ENCODE assay signal across 9 cellular contexts in genomic region chr12:64039285-64039871, GRCh38.
DNase-seq lines count a peak whose midpoint lies in the region; ATAC-seq, FAIRE-seq and TF ChIP-seq lines count a peak whose summit lies in the region.
"Had no signal": no experiment of that assay in that cellular context is flagged by ENCODE, and none has a peak within 500 bp of the region (broad histone marks: within the 10 kb centered on the region; RNA-seq: fewer than 3 reads in every experiment).

No MANE protein-coding gene starts in this region.

- ATAC-seq in SK-N-SH treated with all-trans-retinoic acid at 6 μM for 48 hours = peak; percentile 58
- ATAC-seq in heart right ventricle = peak in 7 of 8 donors; percentile 61 to 82 (median 76)
- ATAC-seq in GM19328 (IDR thresholded peaks at IDR 0.05; ENCODE audit: unreplicated experiment) = no peak
- ATAC-seq in HG02938 (IDR thresholded peaks at IDR 0.05; ENCODE audit: unreplicated experiment) = no peak

- H3K4me1 ChIP-seq in heart right ventricle (peaks cover 0 to 23% (median 11%) of the 10 kb centered on the region in 9 donors), small intestine (ENCODE audit: control insufficient read depth in 2 of 2, insufficient read depth in 1 of 2, low read depth in 1 of 2, low read length in 1 of 2) (peaks cover 0 to 3% of the 10 kb centered on the region in 2 donors)

- H3K27me3 Mint-ChIP-seq in activated CD4-positive, alpha-beta memory T cell treated with anti-CD3 and anti-CD28 coated beads for 36 hours = peaks cover 1% of the 10 kb centered on the region

- no peaks in the 10 kb centered on the region for H3K36me3 Mint-ChIP-seq in activated CD4-positive, alpha-beta memory T cell treated with anti-CD3 and anti-CD28 coated beads for 36 hours

- intact Hi-C loops in heart right ventricle (cut with DNase I) = no loop called here
- intact Hi-C loops in activated CD4-positive, alpha-beta memory T cell treated with anti-CD3 and anti-CD28 coated beads for 36 hours (cut with micrococcal nuclease) = no loop called here

- no peak for TF ChIP-seq CTCF in heart right ventricle (IDR thresholded peaks at IDR 0.05)

- H3K9me3 ChIP-seq in heart right ventricle (peaks cover 0 to 10% (median 0%) of the 10 kb centered on the region in 11 donors), small intestine (ENCODE audit: control insufficient read depth, low read depth) (no peaks in the 10 kb centered on the region)

- H3K9me3 Mint-ChIP-seq in activated CD4-positive, alpha-beta memory T cell treated with anti-CD3 and anti-CD28 coated beads for 36 hours = no peaks in the 10 kb centered on the region

- no peak for FAIRE-seq in small intestine (lab: Jason Lieb, UNC)
- FAIRE-seq: GM12892 had no signal

- 17 to 25% methylated on average over 7 of the region's 7 CpGs for WGBS in heart right ventricle, 2 donors
- WGBS in small intestine, 3 donors = 15 to 32% (median 23%) methylated on average over 7 of the region's 7 CpGs

- DNase-seq in LHCN-M2 (ENCODE audit: low read depth) = peak; percentile 48
- DNase-seq in heart right ventricle = peak in 1 of 2 donors; percentile 11
- DNase-seq in small intestine = peak; percentile 66
- DNase-seq in activated CD4-positive, alpha-beta memory T cell treated with anti-CD3 and anti-CD28 coated beads for 36 hours = no peak
- DNase-seq in stimulated activated CD4-positive, alpha-beta T cell treated with anti-CD3 and anti-CD28 coated beads, Interleukin-4, amount 100 ng/mL, for 1 hour = no peak

- H3K4me1 Mint-ChIP-seq in activated CD4-positive, alpha-beta memory T cell treated with anti-CD3 and anti-CD28 coated beads for 36 hours (ENCODE audit: low read depth) = no peaks in the 10 kb centered on the region

- no peaks in the 10 kb centered on the region for H3K27me3 ChIP-seq in heart right ventricle
- H3K27me3 ChIP-seq in small intestine (ENCODE audit: control insufficient read depth in 2 of 2, insufficient read depth in 2 of 2, low read length in 2 of 2) = no peaks in the 10 kb centered on the region

- CTCF ChIA-PET in activated CD4-positive, alpha-beta memory T cell treated with anti-CD3 and anti-CD28 coated beads for 36 hours (lab: Charles Lee) = no interaction called here

- peak overlapping the region in 5 of 10 donors; percentile 24 to 31 (median 27) for H3K4me3 ChIP-seq in heart right ventricle
- no peak overlapping the region for H3K4me3 ChIP-seq in small intestine (ENCODE audit: low read depth in 1 of 2, low read length in 2 of 2)

- no peak overlapping the region for H3K27ac Mint-ChIP-seq in activated CD4-positive, alpha-beta memory T cell treated with anti-CD3 and anti-CD28 coated beads for 36 hours

- POLR2A ChIA-PET in activated CD4-positive, alpha-beta memory T cell treated with anti-CD3 and anti-CD28 coated beads for 36 hours (lab: Charles Lee) = no interaction called here

- peak overlapping the region in 3 of 10 donors; percentile 0 to 53 (median 51) for H3K27ac ChIP-seq in heart right ventricle
- peak overlapping the region in 1 of 2 donors; percentile 49 for H3K27ac ChIP-seq in small intestine (ENCODE audit: low read depth in 1 of 2, low read length in 1 of 2)

- no peak overlapping the region for H3K4me3 Mint-ChIP-seq in activated CD4-positive, alpha-beta memory T cell treated with anti-CD3 and anti-CD28 coated beads for 36 hours

- H3K36me3 ChIP-seq in heart right ventricle = no peaks in the 10 kb centered on the region
- no peaks in the 10 kb centered on the region for H3K36me3 ChIP-seq in small intestine (ENCODE audit: control insufficient read depth in 2 of 2, insufficient read depth in 2 of 2, low read length in 2 of 2)

TF ChIP-seq in SK-N-SH treated with all-trans-retinoic acid at 6 μM for 48 hours, 23 proteins besides CTCF, POLR2A, EP300 and RAD21:
- TF ChIP-seq SNAI2 (CRISPR knock-in tag; IDR thresholded peaks at IDR 0.05) (no peak), ESRRG (CRISPR knock-in tag; IDR thresholded peaks at IDR 0.05) (no peak), ZFP30 (CRISPR knock-in tag; IDR thresholded peaks at IDR 0.05) (no peak), CSRNP3 (CRISPR knock-in tag; IDR thresholded peaks at IDR 0.05) (no peak), RARB (CRISPR knock-in tag; IDR thresholded peaks at IDR 0.05) (no peak), ZNF8 (CRISPR knock-in tag; IDR thresholded peaks at IDR 0.05) (no peak), ZNF70 (CRISPR knock-in tag; IDR thresholded peaks at IDR 0.05) (no peak), ZFP3 (CRISPR knock-in tag; IDR thresholded peaks at IDR 0.05) (no peak), ISL1 (CRISPR knock-in tag; IDR thresholded peaks at IDR 0.05) (no peak), CREB5 (CRISPR knock-in tag; IDR thresholded peaks at IDR 0.05; ENCODE audit: low read depth) (no peak), TCF4 (CRISPR knock-in tag; IDR thresholded peaks at IDR 0.05; ENCODE audit: borderline replicate concordance) (no peak), GLIS3 (CRISPR knock-in tag; IDR thresholded peaks at IDR 0.05) (no peak), ZC3H10 (CRISPR knock-in tag; IDR thresholded peaks at IDR 0.05) (no peak)

Comparison
In these comparisons a context has a peak if more than half of its experiments do, and no peak if none do; other contexts are left out.
1. DNase-seq: peak in LHCN-M2 (single experiment) and small intestine (single experiment); none in activated CD4-positive, alpha-beta memory T cell treated with anti-CD3 and anti-CD28 coated beads for 36 hours (single experiment) and stimulated activated CD4-positive, alpha-beta T cell treated with anti-CD3 and anti-CD28 coated beads, Interleukin-4, amount 100 ng/mL, for 1 hour (single experiment).
2. ATAC-seq: peak in SK-N-SH treated with all-trans-retinoic acid at 6 μM for 48 hours (single experiment) and heart right ventricle (7 of 8); none in GM19328 (single experiment) and HG02938 (single experiment).